In genomic region chr11:117005758-117006157, GRCh38 we compare ENCODE assay signal across 13 cellular contexts.
DNase-seq lines count a peak whose midpoint lies in the region; ATAC-seq and TF ChIP-seq lines count a peak whose summit lies in the region.
"Had no signal": no experiment of that assay in that cellular context is flagged by ENCODE, and none has a peak within 500 bp of the region (broad histone marks: within the 10 kb centered on the region; RNA-seq: fewer than 3 reads in every experiment).

No MANE protein-coding gene starts in this region.

- H3K9me3 ChIP-seq in right atrium auricular region (no peaks in the 10 kb centered on the region), upper lobe of right lung (no peaks in the 10 kb centered on the region), tibial artery (no peaks in the 10 kb centered on the region)

- peak; percentile 47 for ATAC-seq in Right ventricle myocardium superior (ENCODE audit: poor library complexity)
- ATAC-seq in upper lobe of right lung, result peak; percentile 83

- peaks cover 0 to 14% of the 10 kb centered on the region in 2 donors for H3K4me1 ChIP-seq in right atrium auricular region
- peaks cover 10% of the 10 kb centered on the region for H3K4me1 ChIP-seq in upper lobe of right lung
- H3K4me1 ChIP-seq in tibial artery, result peaks cover 0 to 26% (median 10%) of the 10 kb centered on the region in 4 donors

- no peak for DNase-seq in Right ventricle myocardium superior
- DNase-seq in right atrium auricular region (ENCODE audit: low spot score), result no peak
- peak; percentile 80 for DNase-seq in NOMO-1 treated with DMSO at 0.1 percent for 48 hours (lab: John Stamatoyannopoulos, UW; ENCODE audit: unreplicated experiment)
- no peak for DNase-seq in dorsolateral prefrontal cortex
- no peak for DNase-seq in upper lobe of right lung
- no peak for DNase-seq in tibial artery
- no peak for DNase-seq in activated T-cell treated with anti-CD3 and anti-CD28 coated beads for 4 hours
- DNase-seq in activated gamma-delta T cell (lab: John Stamatoyannopoulos, UW), result no peak
- DNase-seq: activated CD4-positive, alpha-beta T cell treated with anti-CD3 and anti-CD28 coated beads, Interleukin-2, amount 10 ng/mL, durations not matched to agents 24 days and 14 days; glutamatergic neuron; NCI-H187 treated with DMSO at 0.1 percent for 48 hours; NCI-H526 treated with DMSO at 0.1 percent for 48 hours had no signal

- TF ChIP-seq CTCF in right atrium auricular region (IDR thresholded peaks at IDR 0.05) (no peak), dorsolateral prefrontal cortex (IDR thresholded peaks at IDR 0.05 in 54 of 56, conservative IDR thresholded peaks at IDR 0.05 in 2 of 56; ENCODE audit: low read depth in 1 of 56, partially characterized antibody in 56 of 56) (no peak), upper lobe of right lung (IDR thresholded peaks at IDR 0.05) (no peak), tibial artery (IDR thresholded peaks at IDR 0.05) (no peak)

- H3K27me3 ChIP-seq in right atrium auricular region (no peaks in the 10 kb centered on the region), dorsolateral prefrontal cortex (no peaks in the 10 kb centered on the region), upper lobe of right lung (no peaks in the 10 kb centered on the region), tibial artery (no peaks in the 10 kb centered on the region)

- intact Hi-C loops in Right ventricle myocardium superior (cut with DNase I), result no loop called here
- intact Hi-C loops in dorsolateral prefrontal cortex (cut with DNase I), result no loop called here
- intact Hi-C loops in upper lobe of right lung (cut with DNase I), result no loop called here
- intact Hi-C loops in tibial artery (cut with DNase I; ENCODE audit: low total_unique reads), result no loop called here

- H3K27ac ChIP-seq in right atrium auricular region (no peak overlapping the region), dorsolateral prefrontal cortex (peak overlapping the region in 53 of 59 donors; percentile 2 to 97 (median 82)), upper lobe of right lung (no peak overlapping the region), tibial artery (no peak overlapping the region)
- H3K27ac ChIP-seq: epithelial cell of prostate had no signal

- H3K36me3 ChIP-seq in right atrium auricular region, result no peaks in the 10 kb centered on the region
- H3K36me3 ChIP-seq in upper lobe of right lung, result no peaks in the 10 kb centered on the region
- no peaks in the 10 kb centered on the region for H3K36me3 ChIP-seq in tibial artery

- H3K4me3 ChIP-seq in right atrium auricular region, result no peak overlapping the region
- peak overlapping the region in 1 of 59 donors; percentile 5 for H3K4me3 ChIP-seq in dorsolateral prefrontal cortex
- H3K4me3 ChIP-seq in upper lobe of right lung, result no peak overlapping the region
- H3K4me3 ChIP-seq in tibial artery, result no peak overlapping the region

Comparison
In these comparisons a context has a peak if more than half of its experiments do, and no peak if none do; other contexts are left out.
1. H3K27ac ChIP-seq: peak in dorsolateral prefrontal cortex (53 of 59); none in right atrium auricular region (0 of 2), upper lobe of right lung (single experiment) and tibial artery (0 of 2).